ENCODE assay signal across 1 cellular context in genomic region chr10:21517134-21517982, GRCh38.
A peak's percentile ranks its signal among the peaks of the same experiment; 100 is the strongest.
TF ChIP-seq lines count a peak whose summit lies in the region.

No MANE protein-coding gene starts in this region.

TF ChIP-seq in HEK293, 187 proteins besides CTCF, POLR2A, EP300 and RAD21 (continued from another document and continues in another):
- TF ChIP-seq PRDM10 (tag by site-specific recombination; IDR thresholded peaks at IDR 0.05) = peak; percentile 66
- no peak for TF ChIP-seq YY1 (tag by site-specific recombination; IDR thresholded peaks at IDR 0.05)
- no peak for TF ChIP-seq ZNF37A (tag by site-specific recombination; IDR thresholded peaks at IDR 0.05)
- no peak for TF ChIP-seq ZNF248 (tag by site-specific recombination; IDR thresholded peaks at IDR 0.05)
- no peak for TF ChIP-seq EGR2 (tag by site-specific recombination; IDR thresholded peaks at IDR 0.05; ENCODE audit: low read depth)
- TF ChIP-seq ZNF324 (tag by site-specific recombination; IDR thresholded peaks at IDR 0.05) = no peak
- no peak for TF ChIP-seq GFI1B (tag by site-specific recombination; IDR thresholded peaks at IDR 0.05)
- TF ChIP-seq ZNF169 (tag by site-specific recombination; IDR thresholded peaks at IDR 0.05) = no peak
- 0 out of 2 replicates have a peak, but pooled peaks have one; percentile 25 for TF ChIP-seq ZBTB11 (tag by site-specific recombination; conservative IDR thresholded peaks at IDR 0.05; ENCODE audit: low read depth)
- TF ChIP-seq MEIS1 (CRISPR knock-in tag; IDR thresholded peaks at IDR 0.05; ENCODE audit: borderline replicate concordance) = no peak
- TF ChIP-seq ZNF514 (tag by site-specific recombination; IDR thresholded peaks at IDR 0.05) = no peak
- TF ChIP-seq ZNF211 (tag by site-specific recombination; IDR thresholded peaks at IDR 0.05; ENCODE audit: low read depth) = no peak
- TF ChIP-seq PRDM2 (tag by site-specific recombination; IDR thresholded peaks at IDR 0.05; ENCODE audit: borderline replicate concordance) = no peak
- no peak for TF ChIP-seq ZNF518A (tag by site-specific recombination; conservative IDR thresholded peaks at IDR 0.05; ENCODE audit: low read depth)
- no peak for TF ChIP-seq ZNF580 (tag by site-specific recombination; IDR thresholded peaks at IDR 0.05)
- TF ChIP-seq ZNF157 (tag by site-specific recombination; IDR thresholded peaks at IDR 0.05) = no peak
- peak; percentile 35; the same call in 1 of the 2 replicates for TF ChIP-seq ZNF501 (tag by site-specific recombination; IDR thresholded peaks at IDR 0.05)
- TF ChIP-seq ZNF48 (tag by site-specific recombination; IDR thresholded peaks at IDR 0.05) = no peak
- no peak for TF ChIP-seq ZNF433 (tag by site-specific recombination; IDR thresholded peaks at IDR 0.05; ENCODE audit: low read depth)
- TF ChIP-seq ZNF350 (tag by site-specific recombination; IDR thresholded peaks at IDR 0.05) = no peak
- no peak for TF ChIP-seq ZNF544 (tag by site-specific recombination; IDR thresholded peaks at IDR 0.05)
- TF ChIP-seq ZBTB21 (tag by site-specific recombination; IDR thresholded peaks at IDR 0.05) = no peak
- no peak for TF ChIP-seq ELK4 (IDR thresholded peaks at IDR 0.05; ENCODE audit: borderline replicate concordance, low read depth, low read length)
- no peak for TF ChIP-seq ZNF747 (tag by site-specific recombination; IDR thresholded peaks at IDR 0.05)
- TF ChIP-seq ZNF394 (tag by site-specific recombination; IDR thresholded peaks at IDR 0.05; ENCODE audit: borderline replicate concordance) = peak; percentile 88
- no peak for TF ChIP-seq ZNF837 (tag by site-specific recombination; IDR thresholded peaks at IDR 0.05)
- no peak for TF ChIP-seq ZSCAN30 (tag by site-specific recombination; IDR thresholded peaks at IDR 0.05)
- TF ChIP-seq KLF16 (tag by site-specific recombination; IDR thresholded peaks at IDR 0.05) = no peak
- TF ChIP-seq PRDM6 (tag by site-specific recombination; IDR thresholded peaks at IDR 0.05) = no peak
- TF ChIP-seq ZNF658 (tag by site-specific recombination; IDR thresholded peaks at IDR 0.05) = no peak
- TF ChIP-seq HOXA7 (CRISPR knock-in tag; IDR thresholded peaks at IDR 0.05; ENCODE audit: borderline replicate concordance) = no peak
- TF ChIP-seq WT1 (tag by site-specific recombination; IDR thresholded peaks at IDR 0.05) = no peak
- no peak for TF ChIP-seq ATF2 (tag by site-specific recombination; IDR thresholded peaks at IDR 0.05; ENCODE audit: low read depth)
- no peak for TF ChIP-seq ZNF155 (tag by site-specific recombination; IDR thresholded peaks at IDR 0.05)
- no peak for TF ChIP-seq SCRT1 (tag by site-specific recombination; IDR thresholded peaks at IDR 0.05; ENCODE audit: borderline replicate concordance)
- no peak for TF ChIP-seq ZNF510 (tag by site-specific recombination; IDR thresholded peaks at IDR 0.05; ENCODE audit: insufficient replicate concordance)
